ENCODE assay signal across 8 cellular contexts in the genomic region with DNA sequence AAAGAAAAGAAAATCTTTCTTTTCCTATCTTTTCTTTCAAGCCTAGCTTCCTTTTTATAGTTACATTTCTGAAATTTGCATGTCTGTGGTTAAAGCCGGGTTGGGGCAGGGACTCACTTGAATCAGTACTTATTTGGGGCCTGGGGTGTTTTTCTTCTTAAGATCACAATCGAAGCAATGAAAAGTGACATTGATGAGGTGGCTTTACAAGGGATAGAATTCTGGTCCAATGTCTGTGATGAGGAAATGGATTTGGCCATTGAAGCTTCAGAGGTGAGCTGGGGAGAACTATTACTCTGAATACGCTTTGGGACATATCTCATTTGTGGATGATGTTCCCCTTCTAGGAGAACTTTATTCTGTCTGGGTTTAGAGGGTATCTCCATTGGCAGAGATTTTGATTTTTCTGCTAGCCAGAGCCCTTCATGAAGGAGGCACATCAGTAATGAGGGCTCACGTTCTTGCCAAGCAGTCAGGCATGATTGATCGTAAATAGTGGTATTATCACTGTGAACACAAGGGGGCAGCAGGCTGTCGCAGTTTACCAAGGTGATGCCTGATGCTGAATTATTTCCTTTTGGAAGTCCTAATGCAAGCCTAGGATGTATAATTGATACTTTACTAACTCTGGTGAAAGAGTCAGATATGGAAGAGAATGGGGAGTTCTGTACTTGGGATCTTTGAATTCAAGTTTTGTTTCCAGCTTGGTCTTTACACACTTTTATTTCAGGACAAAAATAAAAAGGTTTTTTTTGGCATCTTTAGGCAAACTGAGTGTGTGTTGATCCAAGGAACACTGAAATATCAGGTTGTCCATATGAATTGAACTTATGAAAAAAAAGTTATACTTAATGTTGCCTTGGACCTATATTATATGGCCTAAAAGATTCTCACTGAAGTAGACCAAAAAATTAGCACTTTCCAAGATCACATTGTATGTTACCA. TPM values are rescaled to one million over a fixed set of nuclear protein-coding genes. Genes with fewer than 3 reads are reported as not detected.
DNase-seq lines count a peak whose midpoint lies in the region; ATAC-seq and TF ChIP-seq lines count a peak whose summit lies in the region.

No MANE protein-coding gene starts in this region.

- no peak overlapping the region for H3K4ac ChIP-seq in trophoblast cell (ENCODE audit: low read depth, low read length)

- no peak for TF ChIP-seq EP300 in gastroesophageal sphincter (IDR thresholded peaks at IDR 0.05)

- TF ChIP-seq CTCF in LNCaP clone FGC (IDR thresholded peaks at IDR 0.05; ENCODE audit: control insufficient read depth, extremely low read depth, insufficient read depth) (peak; percentile 93), RWPE2 (IDR thresholded peaks at IDR 0.05; ENCODE audit: poor library complexity, severe bottlenecking) (peak; percentile 89), gastroesophageal sphincter (IDR thresholded peaks at IDR 0.05) (peak; percentile 55 to 73 (median 72)), uterus (IDR thresholded peaks at IDR 0.05) (peak; percentile 50 to 74 (median 58))

- H4K8ac ChIP-seq in trophoblast cell (ENCODE audit: low read depth, low read length) = no peak overlapping the region

- no peak overlapping the region for H2BK12ac ChIP-seq in trophoblast cell (ENCODE audit: low read length)

- H3K4me3 ChIP-seq in LNCaP clone FGC (ENCODE audit: low read depth, low read length) (no peak overlapping the region), RWPE2 (ENCODE audit: severe bottlenecking) (no peak overlapping the region), gastroesophageal sphincter (no peak overlapping the region), trophoblast cell (ENCODE audit: low read depth, low read length) (no peak overlapping the region), uterus (no peak overlapping the region)

- peak; percentile 74 for ATAC-seq in RWPE2 (ENCODE audit: low read depth)
- peak; percentile 53 for ATAC-seq in gastroesophageal sphincter
- ATAC-seq in GM18519 (IDR thresholded peaks at IDR 0.05; ENCODE audit: low FRiP score, unreplicated experiment) = no peak

- no peak overlapping the region for H2BK120ac ChIP-seq in trophoblast cell (ENCODE audit: insufficient read depth, low read length, poor library complexity)

- H4K91ac ChIP-seq in trophoblast cell (ENCODE audit: low read depth, low read length) = no peak overlapping the region

- no peak overlapping the region for H3K27ac ChIP-seq in RWPE2 (ENCODE audit: poor library complexity, severe bottlenecking)
- H3K27ac ChIP-seq in gastroesophageal sphincter = no peak overlapping the region
- H3K27ac ChIP-seq in trophoblast cell (ENCODE audit: low read depth, low read length) = no peak overlapping the region
- no peak overlapping the region for H3K27ac ChIP-seq in uterus

- no peak overlapping the region for H2AFZ ChIP-seq in trophoblast cell (ENCODE audit: insufficient read depth, low read length, poor library complexity)

- H3K4me1 ChIP-seq in RWPE2 (ENCODE audit: insufficient read depth, poor library complexity, severe bottlenecking) = peaks cover 3% of the 10 kb centered on the region
- H3K4me1 ChIP-seq in gastroesophageal sphincter = peaks cover 0 to 22% (median 0%) of the 10 kb centered on the region in 3 donors
- no peaks in the 10 kb centered on the region for H3K4me1 ChIP-seq in trophoblast cell (ENCODE audit: control insufficient read depth in 1 of 2, insufficient read depth in 2 of 2, low read length in 2 of 2)
- H3K4me1 ChIP-seq in uterus = no peaks in the 10 kb centered on the region

- H3K79me2 ChIP-seq in trophoblast cell (ENCODE audit: control insufficient read depth, insufficient read depth, low read length, poor library complexity) = no peaks in the 10 kb centered on the region

- peaks cover 98% of the 10 kb centered on the region for H3K36me3 ChIP-seq in RWPE2 (ENCODE audit: low read depth)
- H3K36me3 ChIP-seq in gastroesophageal sphincter = peaks cover 8 to 98% of the 10 kb centered on the region in 2 donors
- H3K36me3 ChIP-seq in trophoblast cell (ENCODE audit: control insufficient read depth in 1 of 2, insufficient read depth in 2 of 2, low read length in 2 of 2) = peaks cover 51 to 74% of the 10 kb centered on the region in 2 experiments
- no peaks in the 10 kb centered on the region for H3K36me3 ChIP-seq in uterus

- WGBS in gastroesophageal sphincter (ENCODE audit: low coverage in 1 of 2), 2 donors = 41 to 85% methylated on average over 3 to 6 of the region's 6 CpGs
- WGBS in trophoblast cell (ENCODE audit: extremely low coverage, insufficient coverage, insufficient read length) = no CpG with 5 or more reads among the region's 6 CpGs

- H3K23ac ChIP-seq in trophoblast cell (ENCODE audit: low read length) = no peak overlapping the region

- H2AK5ac ChIP-seq in trophoblast cell (ENCODE audit: low read length) = no peak overlapping the region

- no peaks in the 10 kb centered on the region for H3K27me3 ChIP-seq in RWPE2 (ENCODE audit: insufficient read depth, poor library complexity, severe bottlenecking)
- no peaks in the 10 kb centered on the region for H3K27me3 ChIP-seq in gastroesophageal sphincter
- H3K27me3 ChIP-seq in trophoblast cell (ENCODE audit: insufficient read depth, low read length) = no peaks in the 10 kb centered on the region
- no peaks in the 10 kb centered on the region for H3K27me3 ChIP-seq in uterus

- no peak overlapping the region for H3K14ac ChIP-seq in trophoblast cell (ENCODE audit: low read length)

- H2BK5ac ChIP-seq in trophoblast cell (ENCODE audit: low read depth, low read length, poor library complexity) = no peak overlapping the region

- no peak overlapping the region for H3K9ac ChIP-seq in trophoblast cell (ENCODE audit: low read length)

- DNase-seq in Daoy (ENCODE audit: low read depth) (peak; percentile 62), LNCaP clone FGC (ENCODE audit: low read depth) (peak; percentile 25), RWPE2 (ENCODE audit: low spot score) (no peak), trophoblast cell (peak; percentile 50 to 77), uterus (peak; percentile 35 to 44)
- DNase-seq in activated effector memory CD4-positive, alpha-beta T cell treated with anti-CD3 and anti-CD28 coated beads, Interleukin-2, amount 50 U/mL, for 16 hours = peak; percentile 84

- no peak overlapping the region for H3K4me2 ChIP-seq in trophoblast cell (ENCODE audit: low read length)

- no peak overlapping the region for H3K18ac ChIP-seq in trophoblast cell (ENCODE audit: low read length)

- H4K12ac ChIP-seq in trophoblast cell (ENCODE audit: low read depth, low read length) = no peak overlapping the region

- intact Hi-C loops in uterus (cut with DNase I; ENCODE audit: low total_unique reads) = no loop called here

- H3K9me3 ChIP-seq in RWPE2 (ENCODE audit: severe bottlenecking) = no peaks in the 10 kb centered on the region
- H3K9me3 ChIP-seq in gastroesophageal sphincter = no peaks in the 10 kb centered on the region
- no peaks in the 10 kb centered on the region for H3K9me3 ChIP-seq in trophoblast cell (ENCODE audit: insufficient read depth, low read depth, low read length)
- no peaks in the 10 kb centered on the region for H3K9me3 ChIP-seq in uterus

- TF ChIP-seq POLR2A in gastroesophageal sphincter (IDR thresholded peaks at IDR 0.05) = no peak
- no peak for TF ChIP-seq POLR2A in uterus (IDR thresholded peaks at IDR 0.05)

- H3K79me1 ChIP-seq in trophoblast cell (ENCODE audit: low read length) = no peaks in the 10 kb centered on the region

RNA-seq across cellular contexts. Expression of gene KPNB1, which starts 14.6 kb away (rescaled TPM):
- 541 and 550 TPM in 2 replicates for total RNA-seq in Daoy (2014; rRNA removed; shearing (Covaris generic))
- 100 to 1,000 TPM; 192 to 215 (median 211) TPM for total RNA-seq in gastroesophageal sphincter
- polyA plus RNA-seq in trophoblast cell (2013) = 148 and 159 TPM in 2 replicates
- 100 to 1,000 TPM in 3 of 4 donors, 10 to 100 TPM in 1; 55.6 to 313 (median 209) TPM for total RNA-seq in uterus

RNA-seq across cellular contexts. Expression of gene TBKBP1, which starts 29.7 kb away (rescaled TPM):
- total RNA-seq in Daoy (2014; rRNA removed; shearing (Covaris generic)) = 0.77 and 1.9 TPM in 2 replicates
- total RNA-seq in gastroesophageal sphincter = 10 to 100 TPM; 13.9 to 25.1 (median 18.0) TPM
- 4.6 and 4.8 TPM in 2 replicates for polyA plus RNA-seq in trophoblast cell (2013)
- total RNA-seq in uterus = 10 to 100 TPM in 2 of 4 donors, 1 to 10 TPM in 2; 2.6 to 24.8 (median 10.7) TPM
